ENCODE assay signal across 23 cellular contexts in genomic region chr1:159180516-159180915, GRCh38. TPM values are rescaled to one million over a fixed set of nuclear protein-coding genes. Genes with fewer than 3 reads are reported as not detected.
"Had no signal": no experiment of that assay in that cellular context is flagged by ENCODE, and none has a peak within 500 bp of the region (broad histone marks: within the 10 kb centered on the region; RNA-seq: fewer than 3 reads in every experiment).

No MANE protein-coding gene starts in this region.

- H3K27ac ChIP-seq: colonic mucosa, esophagus squamous epithelium, gastrocnemius medialis, heart right ventricle, left lung, lower lobe of right lung had no signal

- H3K36me3 Mint-ChIP-seq: mesothelial cell of epicardium had no signal

- H3K9me3 Mint-ChIP-seq: dendritic cell treated with granulocyte-macrophage colony-stimulating factor and Interleukin-4, amounts not matched to agents 40 ng/mL and 50 ng/mL, for 4 days; mesothelial cell of epicardium; naive B cell had no signal

- H3K27me3 ChIP-seq: colonic mucosa, gastrocnemius medialis had no signal

- H3K4me1 ChIP-seq: colonic mucosa, esophagus squamous epithelium, gastrocnemius medialis, heart right ventricle, left lung, lower lobe of right lung had no signal

- H3K4me3 ChIP-seq: colonic mucosa, esophagus squamous epithelium, gastrocnemius medialis, heart right ventricle, left lung, lower lobe of right lung, mucosa of descending colon had no signal

- ATAC-seq: gastrocnemius medialis, heart right ventricle, left cardiac atrium, left lung, left ventricle myocardium superior, lower lobe of right lung, mucosa of descending colon had no signal

- H3K27ac Mint-ChIP-seq: dendritic cell treated with granulocyte-macrophage colony-stimulating factor and Interleukin-4, amounts not matched to agents 40 ng/mL and 50 ng/mL, for 4 days; mesothelial cell of epicardium; naive B cell had no signal

- H3K36me3 ChIP-seq: colonic mucosa, esophagus squamous epithelium, gastrocnemius medialis, heart right ventricle, left lung, lower lobe of right lung had no signal

- H3K9me3 ChIP-seq: colonic mucosa, esophagus squamous epithelium, gastrocnemius medialis, heart right ventricle, left lung, lower lobe of right lung, mucosa of descending colon had no signal

- H3K4me1 Mint-ChIP-seq: mesothelial cell of epicardium had no signal

- H3K4me3 Mint-ChIP-seq: dendritic cell treated with granulocyte-macrophage colony-stimulating factor and Interleukin-4, amounts not matched to agents 40 ng/mL and 50 ng/mL, for 4 days; mesothelial cell of epicardium; naive B cell had no signal

- DNase-seq: colonic mucosa; cortex of kidney; effector CD8-positive, alpha-beta T cell; esophagus squamous epithelium; foreskin fibroblast; foreskin melanocyte; gastrocnemius medialis; heart right ventricle; hippocampal formation; left cardiac atrium; left lung; left ventricle myocardium superior; lower lobe of right lung; mesenchymal stem cell; mucosa of descending colon; naive B cell had no signal

RNA-seq across cellular contexts. Expression of gene CADM3, which starts 9.1 kb away (rescaled TPM):
- total RNA-seq: dermis microvascular lymphatic vessel endothelial cell, epithelial cell of proximal tubule had no signal

RNA-seq across cellular contexts. Expression of gene ACKR1, which starts 24.2 kb away (rescaled TPM):
- total RNA-seq: chondrocyte, dermis microvascular lymphatic vessel endothelial cell, epithelial cell of proximal tubule, kidney epithelial cell, lung microvascular endothelial cell had no signal
